In the genomic region with DNA sequence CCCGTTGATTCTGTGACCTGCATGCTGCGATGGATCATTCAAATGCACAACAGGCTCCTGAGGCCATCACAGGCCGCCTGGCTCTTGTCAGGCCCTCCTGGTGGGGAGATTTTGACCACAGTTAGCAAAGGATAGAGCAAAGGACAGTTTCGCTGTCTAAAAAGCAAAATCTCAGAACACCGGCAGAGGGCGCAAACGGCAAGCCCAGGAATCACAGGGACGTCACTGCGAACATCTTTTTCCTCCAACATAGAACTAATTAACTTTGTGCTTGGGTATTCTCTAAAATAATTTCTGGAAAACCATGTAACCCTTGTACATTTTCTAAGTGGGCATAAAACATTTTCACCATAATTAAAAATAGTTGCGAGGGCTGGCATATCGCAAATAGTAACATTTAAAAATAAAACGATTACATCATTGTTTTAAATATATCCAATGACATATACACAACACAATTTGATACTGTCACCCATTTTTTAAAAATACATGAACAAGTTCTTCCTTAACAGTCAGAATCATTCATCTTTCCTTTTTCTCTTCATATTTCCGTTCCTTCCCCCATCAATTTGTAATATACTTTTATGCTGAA, we compare ENCODE assay signal across 8 cellular contexts. TPM values are rescaled to one million over a fixed set of nuclear protein-coding genes. Genes with fewer than 3 reads are reported as not detected.
DNase-seq lines count a peak whose midpoint lies in the region; ATAC-seq, FAIRE-seq and TF ChIP-seq lines count a peak whose summit lies in the region.

No MANE protein-coding gene starts in this region.

- no peak overlapping the region for H3K4me3 ChIP-seq in HCT116 (replicated peaks in 1 of 2; ENCODE audit: low read depth in 1 of 2, low read length in 2 of 2)
- H3K4me3 ChIP-seq in H1 (ENCODE audit: extremely low read depth in 1 of 4, insufficient read depth in 2 of 4, low read depth in 3 of 4, low read length in 4 of 4): no peak overlapping the region
- H3K4me3 ChIP-seq in mesenchymal stem cell (ENCODE audit: insufficient read depth in 1 of 2, low read depth in 1 of 2, low read length in 2 of 2): no peak overlapping the region

- peak; percentile 95 for FAIRE-seq in H1 (lab: Jason Lieb, UNC)

- H3K9me3 ChIP-seq in HCT116 (ENCODE audit: control insufficient read depth in 1 of 2, insufficient read depth in 1 of 2, low read depth in 1 of 2, low read length in 2 of 2): no peaks in the 10 kb centered on the region
- no peaks in the 10 kb centered on the region for H3K9me3 ChIP-seq in H1 (ENCODE audit: insufficient read depth in 2 of 2, low read depth in 1 of 2, low read length in 1 of 2)
- H3K9me3 ChIP-seq in mesenchymal stem cell (ENCODE audit: control insufficient read depth, low read length): no peaks in the 10 kb centered on the region

- H3K14ac ChIP-seq in H1 (ENCODE audit: insufficient read length): no peak overlapping the region
- no peak overlapping the region for H3K14ac ChIP-seq in mesenchymal stem cell (ENCODE audit: low read length in 2 of 2)

- H2BK120ac ChIP-seq in H1 (replicated peaks; ENCODE audit: low read depth, low read length) (no peak overlapping the region), mesenchymal stem cell (ENCODE audit: low read depth, low read length) (no peak overlapping the region)

- H3K9me3 Mint-ChIP-seq in activated CD8-positive, alpha-beta T cell treated with anti-CD3 and anti-CD28 coated beads, Interleukin-2, amount 10 ng/mL, durations not matched to agents 7 days and 5 days (ENCODE audit: insufficient read depth): no peaks in the 10 kb centered on the region

- H3K4me3 Mint-ChIP-seq in activated CD8-positive, alpha-beta T cell treated with anti-CD3 and anti-CD28 coated beads, Interleukin-2, amount 10 ng/mL, durations not matched to agents 7 days and 5 days: no peak overlapping the region

- ATAC-seq in HCT116 (peak; percentile 98), HG02763 (IDR thresholded peaks at IDR 0.05; ENCODE audit: unreplicated experiment) (no peak)
- peak; percentile 63 for ATAC-seq in activated CD8-positive, alpha-beta T cell treated with anti-CD3 and anti-CD28 coated beads, Interleukin-2, amount 10 ng/mL, durations not matched to agents 7 days and 5 days

- RAD21 ChIA-PET in HCT116 (lab: Charles Lee; ENCODE audit: low non-redundant PET in 1 of 2, low total read pairs in 2 of 2, uncharacterized antibody in 2 of 2, unreplicated experiment in 2 of 2): interaction anchor here (0.6 to 1.1 kb wide), 3 partner anchors 133 to 249 kb away, joined by 3 to 5 read pairs (median 3); no protein-coding TSS in a partner anchor

- POLR2A ChIA-PET in HCT116 (lab: Charles Lee) (no interaction called here), H1 (lab: Charles Lee; ENCODE audit: partially characterized antibody) (no interaction called here)
- POLR2A ChIA-PET in activated CD8-positive, alpha-beta T cell treated with anti-CD3 and anti-CD28 coated beads, Interleukin-2, amount 10 ng/mL, durations not matched to agents 7 days and 5 days (lab: Charles Lee): no interaction called here

- intact Hi-C loops in HCT116 (cut with micrococcal nuclease): loop anchor here (1.0 kb wide), 1 partner anchor 252 kb away; no protein-coding TSS in a partner anchor

- H3K56ac ChIP-seq in H1 (replicated peaks; ENCODE audit: insufficient read length, low read depth, low read length): no peak overlapping the region

- no peak overlapping the region for H4K5ac ChIP-seq in H1 (ENCODE audit: insufficient read length, low read depth, low read length)

- H3K23ac ChIP-seq in H1 (ENCODE audit: insufficient read length): no peak overlapping the region
- no peak overlapping the region for H3K23ac ChIP-seq in mesenchymal stem cell (ENCODE audit: low read length in 2 of 2)

- no peak overlapping the region for H2BK20ac ChIP-seq in H1 (ENCODE audit: low read length)

- H3K4me2 ChIP-seq in HCT116 (ENCODE audit: low read length) (peak overlapping the region; percentile 19; the same call in 1 of the 2 replicates), H1 (ENCODE audit: insufficient read depth in 1 of 2, low read depth in 2 of 2, low read length in 2 of 2) (0 out of 4 replicates have a peak overlapping the region, but pooled peaks of 1 of the 2 experiments have one; percentile 21), mesenchymal stem cell (ENCODE audit: low read length, poor library complexity, severe bottlenecking) (no peak overlapping the region)

- H3K79me1 ChIP-seq in H1 (ENCODE audit: low read depth, low read length) (no peaks in the 10 kb centered on the region), mesenchymal stem cell (replicated peaks; ENCODE audit: low read length, poor library complexity, severe bottlenecking) (no peaks in the 10 kb centered on the region)

- H3K27me3 Mint-ChIP-seq in activated CD8-positive, alpha-beta T cell treated with anti-CD3 and anti-CD28 coated beads, Interleukin-2, amount 10 ng/mL, durations not matched to agents 7 days and 5 days (ENCODE audit: low read depth): peaks cover 3% of the 10 kb centered on the region

- TF ChIP-seq POLR2A in HCT116 (IDR thresholded peaks at IDR 0.05; ENCODE audit: borderline replicate concordance, extremely low read depth, insufficient read depth, insufficient read length): no peak
- TF ChIP-seq POLR2A in H1 (IDR thresholded peaks at IDR 0.05; ENCODE audit: control extremely low read depth in 1 of 2, low read depth in 2 of 2, low read length in 2 of 2): no peak

- no TSS peak for BruUV-seq in HCT116 (replicated peaks; lab: Mats Ljungman, UMichigan)

- DNase-seq in AG20443 (ENCODE audit: low spot score) (peak; percentile 68), HCT116 (ENCODE audit: low read depth, low spot score) (peak; percentile 75), NCI-H82 treated with DMSO at 0.1 percent for 48 hours (lab: John Stamatoyannopoulos, UW; ENCODE audit: unreplicated experiment) (peak; percentile 65), H1 (ENCODE audit: low read depth in 1 of 2, low spot score in 2 of 2) (peak in 1 of 2 experiments; percentile 84), mesenchymal stem cell (peak; percentile 79)
- peak; percentile 74 for DNase-seq in activated CD8-positive, alpha-beta T cell treated with anti-CD3 and anti-CD28 coated beads, Interleukin-2, amount 10 ng/mL, durations not matched to agents 7 days and 5 days
- peak; percentile 14 to 47 for DNase-seq in stimulated activated CD8-positive, alpha-beta memory T cell treated with anti-CD3 and anti-CD28 coated beads, Interleukin-4, amount 100 ng/mL, for 1 hour (ENCODE audit: low read depth in 2 of 2, low spot score in 1 of 2)

- H3K79me2 ChIP-seq in HCT116 (ENCODE audit: insufficient read depth, low read length): no peaks in the 10 kb centered on the region
- no peaks in the 10 kb centered on the region for H3K79me2 ChIP-seq in H1 (ENCODE audit: control insufficient read depth in 1 of 2, insufficient read depth in 2 of 2, low read length in 2 of 2)

- TF ChIP-seq CTCF in HCT116 (IDR thresholded peaks at IDR 0.05 in 2 of 3, conservative IDR thresholded peaks at IDR 0.05 in 1 of 3; ENCODE audit: borderline replicate concordance in 1 of 3, insufficient read depth in 1 of 3, low read depth in 2 of 3, low read length in 2 of 3): peak; percentile 83 to 96 (median 94)
- TF ChIP-seq CTCF in H1 (IDR thresholded peaks at IDR 0.05; ENCODE audit: control extremely low read depth in 1 of 3, insufficient read depth in 1 of 3, low read depth in 1 of 3, low read length in 3 of 3): peak; percentile 83 to 95 (median 95)

- H3K4ac ChIP-seq in H1 (replicated peaks; ENCODE audit: insufficient read length, low read depth, low read length) (no peak overlapping the region), mesenchymal stem cell (ENCODE audit: low read depth in 1 of 2, low read length in 2 of 2) (no peak overlapping the region)

- CTCF ChIA-PET in HCT116 (lab: Charles Lee) (interaction anchor here (0.7 to 2.6 kb wide), 7 partner anchors 133 to 252 kb away, joined by 3 to 18 read pairs (median 6); partner anchors contain the start of gene B9D1), H1 (lab: Charles Lee; ENCODE audit: partially characterized antibody) (interaction anchor here (0.7 to 3.9 kb wide), 22 partner anchors 14 to 252 kb away, joined by 3 to 31 read pairs (median 5); partner anchors contain the start of genes B9D1 and SLC47A1)
- CTCF ChIA-PET in activated CD8-positive, alpha-beta T cell treated with anti-CD3 and anti-CD28 coated beads, Interleukin-2, amount 10 ng/mL, durations not matched to agents 7 days and 5 days (lab: Charles Lee): interaction anchor here (0.7 to 3.8 kb wide), 16 partner anchors 9 to 268 kb away, joined by 3 to 29 read pairs (median 4); partner anchors contain the start of gene SLC47A1

- no peaks in the 10 kb centered on the region for H3K36me3 ChIP-seq in HCT116 (ENCODE audit: control insufficient read depth in 1 of 2, insufficient read depth in 2 of 2, low read length in 2 of 2)
- H3K36me3 ChIP-seq in H1 (ENCODE audit: control insufficient read depth in 2 of 4, insufficient read depth in 4 of 4, low read length in 3 of 4): no peaks in the 10 kb centered on the region
- H3K36me3 ChIP-seq in mesenchymal stem cell (ENCODE audit: control insufficient read depth in 1 of 2, insufficient read depth in 2 of 2, low read depth in 1 of 2, low read length in 2 of 2): no peaks in the 10 kb centered on the region

- peaks cover 5% of the 10 kb centered on the region for H3K4me1 Mint-ChIP-seq in activated CD8-positive, alpha-beta T cell treated with anti-CD3 and anti-CD28 coated beads, Interleukin-2, amount 10 ng/mL, durations not matched to agents 7 days and 5 days (ENCODE audit: low read depth)

- no peak overlapping the region for H4K8ac ChIP-seq in H1 (ENCODE audit: extremely low read depth, insufficient read depth, low read length)
- H4K8ac ChIP-seq in mesenchymal stem cell (ENCODE audit: low read length): no peak overlapping the region

- TF ChIP-seq EP300 in H1 (IDR thresholded peaks at IDR 0.05; ENCODE audit: borderline replicate concordance in 1 of 2, low read depth in 2 of 2, low read length in 2 of 2): no peak

- H2AFZ ChIP-seq in HCT116 (ENCODE audit: low read depth, low read length, poor library complexity, severe bottlenecking) (peak overlapping the region; percentile 81), H1 (ENCODE audit: low read length) (no peak overlapping the region), mesenchymal stem cell (ENCODE audit: low read depth, low read length) (no peak overlapping the region)

- H3K18ac ChIP-seq in H1 (ENCODE audit: extremely low read depth, low read length): no peak overlapping the region
- H3K18ac ChIP-seq in mesenchymal stem cell (ENCODE audit: low read depth in 1 of 2, low read length in 2 of 2): no peak overlapping the region

- H4K20me1 ChIP-seq in HCT116 (ENCODE audit: insufficient read depth): no peaks in the 10 kb centered on the region
- no peaks in the 10 kb centered on the region for H4K20me1 ChIP-seq in H1 (replicated peaks in 1 of 2; ENCODE audit: control insufficient read depth in 1 of 2, insufficient read depth in 2 of 2, low read length in 2 of 2)

- H3K27ac Mint-ChIP-seq in activated CD8-positive, alpha-beta T cell treated with anti-CD3 and anti-CD28 coated beads, Interleukin-2, amount 10 ng/mL, durations not matched to agents 7 days and 5 days: no peak overlapping the region

- no peaks in the 10 kb centered on the region for H3K9me2 ChIP-seq in HCT116 (ENCODE audit: insufficient read depth)

- H4K91ac ChIP-seq in H1 (replicated peaks; ENCODE audit: insufficient read length, low read length) (no peak overlapping the region), mesenchymal stem cell (ENCODE audit: low read length) (no peak overlapping the region)

- no peaks in the 10 kb centered on the region for H3K23me2 ChIP-seq in H1 (ENCODE audit: low read depth, low read length)

- WGBS in H1 (ENCODE audit: extremely low coverage in 1 of 2, insufficient coverage in 1 of 2, insufficient read length in 1 of 2, insufficient replicate concordance in 2 of 2, low coverage in 1 of 2, low lambda C conversion rate in 2 of 2, missing lambda C conversion rate in 1 of 2), 2 experiments: 25 to 100% methylated on average over 1 to 13 of the region's 13 CpGs
- 28% methylated on average over 11 of the region's 13 CpGs for WGBS in mesenchymal stem cell

- H2AK5ac ChIP-seq in H1 (ENCODE audit: low read depth, low read length) (no peak overlapping the region), mesenchymal stem cell (ENCODE audit: low read length, severe bottlenecking) (no peak overlapping the region)

- no peak overlapping the region for H2BK12ac ChIP-seq in H1 (ENCODE audit: low read depth, low read length)
- H2BK12ac ChIP-seq in mesenchymal stem cell (ENCODE audit: low read length in 2 of 2): no peak overlapping the region

- peaks cover 0 to 5% of the 10 kb centered on the region in 2 experiments; a peak in 3 of 4 replicates for H3K4me1 ChIP-seq in HCT116 (ENCODE audit: control insufficient read depth in 1 of 2, insufficient read depth in 2 of 2, low read length in 2 of 2)
- H3K4me1 ChIP-seq in H1 (replicated peaks in 1 of 4; ENCODE audit: control insufficient read depth in 3 of 4, insufficient read depth in 4 of 4, low read length in 3 of 4): peaks cover 0 to 3% (median 0%) of the 10 kb centered on the region in 4 experiments; a peak in 1 of 7 replicates
- no peaks in the 10 kb centered on the region for H3K4me1 ChIP-seq in mesenchymal stem cell (ENCODE audit: control insufficient read depth, insufficient read depth, low read depth, low read length)

- H2BK15ac ChIP-seq in H1 (ENCODE audit: low read length) (no peak overlapping the region), mesenchymal stem cell (ENCODE audit: low read depth, poor library complexity, severe bottlenecking) (no peak overlapping the region)

- H2BK5ac ChIP-seq in H1 (ENCODE audit: low read depth, low read length): no peak overlapping the region
- H2BK5ac ChIP-seq in mesenchymal stem cell (ENCODE audit: low read depth, low read length, poor library complexity, severe bottlenecking): no peak overlapping the region

- H3K9ac ChIP-seq in HCT116 (ENCODE audit: low read length) (no peak overlapping the region), H1 (replicated peaks in 1 of 4; ENCODE audit: extremely low read depth in 1 of 4, low read depth in 3 of 4, low read length in 3 of 4) (no peak overlapping the region), mesenchymal stem cell (ENCODE audit: low read length) (peak overlapping the region; percentile 72)

- TF ChIP-seq RAD21 in HCT116 (IDR thresholded peaks at IDR 0.05; ENCODE audit: low read depth) (peak; percentile 96), H1 (IDR thresholded peaks at IDR 0.05 in 1 of 2, conservative IDR thresholded peaks at IDR 0.05 in 1 of 2; ENCODE audit: low read depth in 2 of 2, low read length in 2 of 2) (peak; percentile 95 to 97)

- no peaks in the 10 kb centered on the region for H3K36me3 Mint-ChIP-seq in activated CD8-positive, alpha-beta T cell treated with anti-CD3 and anti-CD28 coated beads, Interleukin-2, amount 10 ng/mL, durations not matched to agents 7 days and 5 days (ENCODE audit: low read depth)

- no peaks in the 10 kb centered on the region for H3K27me3 ChIP-seq in HCT116 (ENCODE audit: insufficient read depth, low read length)
- no peaks in the 10 kb centered on the region for H3K27me3 ChIP-seq in H1 (replicated peaks in 1 of 4; ENCODE audit: control insufficient read depth in 3 of 4, extremely low read depth in 1 of 4, insufficient read depth in 3 of 4, low read length in 3 of 4)
- H3K27me3 ChIP-seq in mesenchymal stem cell (ENCODE audit: control insufficient read depth in 1 of 2, insufficient read depth in 1 of 2, low read length in 2 of 2): no peaks in the 10 kb centered on the region

- H3K27ac ChIP-seq in HCT116 (ENCODE audit: low read depth, low read length): no peak overlapping the region
- H3K27ac ChIP-seq in H1 (ENCODE audit: low read depth, low read length): no peak overlapping the region
- H3K27ac ChIP-seq in mesenchymal stem cell (ENCODE audit: low read length, poor library complexity, severe bottlenecking): no peak overlapping the region

RNA-seq across cellular contexts. Expression of gene SLC47A1, which starts 19.7 kb away (rescaled TPM):
- total RNA-seq in HCT116 (2021; ENCODE audit: unreplicated experiment): 0.17 TPM
- 0.13 and 0.86 TPM in 2 replicates for polyA plus RNA-seq in HCT116 (2012)
- total RNA-seq in activated CD8-positive, alpha-beta T cell treated with anti-CD3 and anti-CD28 coated beads, Interleukin-2, amount 10 ng/mL, durations not matched to agents 7 days and 5 days: not detected
- total RNA-seq in H1 (2021; fragmentation: NEBNext Ultra II Directional; extraction: Animal tissue kit (Norgen Biotek cat#: 25700)): 1.5 and 2.2 TPM in 2 replicates
- polyA plus RNA-seq in H1 (2011; rRNA removed): 3.6 and 4.0 TPM in 2 replicates
- 1.7 TPM for polyA plus RNA-seq in H1 (2011; cell fraction: cytosol; rRNA removed)
- 3.6 TPM for polyA plus RNA-seq in H1 (2011; cell fraction: nucleus; rRNA removed)
- polyA plus RNA-seq in H1 (2012, experiment 1 of 2): 1.2 to 1.9 TPM (median 1.4 TPM) in 4 replicates
- polyA plus RNA-seq in H1 (2012, experiment 2 of 2): 0.91 TPM
- polyA plus RNA-seq in H1 (2013, experiment 1 of 2): 2.6 TPM
- polyA plus RNA-seq in H1 (2013, experiment 2 of 2): 2.2 TPM
- 4.5 and 5.5 TPM in 2 replicates for polyA minus RNA-seq in H1 (2011; rRNA and poly(A)+ RNA removed)
- polyA minus RNA-seq in H1 (2011; cell fraction: cytosol; rRNA and poly(A)+ RNA removed): 3.0 TPM
- polyA minus RNA-seq in H1 (2011; cell fraction: nucleus; rRNA and poly(A)+ RNA removed): 0.60 TPM
- not detected for polyA plus RNA-seq in mesenchymal stem cell (2013, experiment 1 of 2)
- not detected for polyA plus RNA-seq in mesenchymal stem cell (2013, experiment 2 of 2)
